Comparison of ENCODE assay signal across 27 cellular contexts in the genomic region with DNA sequence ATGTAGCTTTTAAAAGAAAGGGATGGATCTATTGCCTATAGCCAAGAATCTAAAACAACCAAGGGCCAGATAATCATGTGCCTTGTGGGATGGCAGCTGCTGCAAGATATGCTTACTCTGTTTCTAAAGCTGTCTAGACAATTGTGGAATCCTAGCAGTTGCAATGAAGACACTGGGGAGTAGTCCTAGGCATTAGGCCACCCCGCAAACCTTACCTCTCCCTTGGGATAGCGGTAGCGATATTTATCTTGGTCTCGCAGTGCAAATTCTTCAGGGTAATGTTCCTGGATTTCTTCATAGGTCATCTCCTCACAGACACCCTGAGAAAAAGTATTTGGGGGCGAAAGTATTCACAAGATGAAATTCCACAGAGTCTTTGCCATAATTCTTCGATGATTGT. TPM values are rescaled to one million over a fixed set of nuclear protein-coding genes. Genes with fewer than 3 reads are reported as not detected.
"Had no signal": no experiment of that assay in that cellular context is flagged by ENCODE, and none has a peak within 500 bp of the region (broad histone marks: within the 10 kb centered on the region; RNA-seq: fewer than 3 reads in every experiment).

No MANE protein-coding gene starts in this region.

- H3K9me3 ChIP-seq: body of pancreas, colonic mucosa, esophagus squamous epithelium, gastroesophageal sphincter had no signal

- H3K4me3 ChIP-seq: body of pancreas, colonic mucosa, esophagus squamous epithelium, gastroesophageal sphincter had no signal

- DNase-seq: activated B cell treated with CpG ODN at 0.5 μM for 24 hours; activated CD4-positive, alpha-beta T cell treated with anti-CD3 and anti-CD28 coated beads for 48 hours; activated CD4-positive, alpha-beta T cell treated with anti-CD3 and anti-CD28 coated beads, Interleukin-2, amount 50 U/mL, for 1 hour; activated CD4-positive, alpha-beta T cell treated with anti-CD3 and anti-CD28 coated beads, Interleukin-2, amount 50 U/mL, for 48 hours; activated CD8-positive, alpha-beta memory T cell treated with anti-CD3 and anti-CD28 coated beads for 24 hours; activated CD8-positive, alpha-beta T cell treated with anti-CD3 and anti-CD28 coated beads for 36 hours; activated effector memory CD4-positive, alpha-beta T cell treated with Interleukin-2 at 50 U/mL for 16 hours; activated gamma-delta T cell treated with Interleukin-2 at 50 U/mL for 16 hours; activated naive CD4-positive, alpha-beta T cell treated with anti-CD3 and anti-CD28 coated beads, Interleukin-2, amount 50 U/mL, for 16 hours; activated naive CD4-positive, alpha-beta T cell treated with Interleukin-2 at 50 U/mL for 16 hours; activated T-cell treated with anti-CD3 and anti-CD28 coated beads, Interleukin-2, amount 50 U/mL, for 4 hours; amygdala; aorta; body of pancreas; caudate nucleus; colonic mucosa; effector CD8-positive, alpha-beta T cell; esophagus squamous epithelium; foreskin melanocyte; head of caudate nucleus; T-helper 2 cell had no signal

- H3K4me1 ChIP-seq: body of pancreas, colonic mucosa, esophagus squamous epithelium, gastroesophageal sphincter had no signal

- H3K36me3 ChIP-seq: colonic mucosa, esophagus squamous epithelium, gastroesophageal sphincter had no signal

- H3K27ac ChIP-seq: body of pancreas, colonic mucosa, epithelial cell of prostate, esophagus squamous epithelium, gastroesophageal sphincter, VCaP had no signal

- H3K27me3 ChIP-seq: body of pancreas, colonic mucosa, esophagus squamous epithelium, gastroesophageal sphincter had no signal

- ATAC-seq: activated CD4-positive, CD25-positive, alpha-beta regulatory T cell treated with anti-CD3 and anti-CD28 coated beads, Interleukin-2, amount 50 U/mL, for 24 hours; activated CD8-positive, alpha-beta T cell treated with anti-CD3 and anti-CD28 coated beads for 36 hours; activated T-cell treated with anti-CD3 and anti-CD28 coated beads, Interleukin-2, amount 50 U/mL, for 4 hours; activated T-helper 17 cell treated with anti-CD3 and anti-CD28 coated beads, Interleukin-2, amount 50 U/mL, for 72 hours; body of pancreas; gastroesophageal sphincter had no signal

RNA-seq across cellular contexts. Expression of a gene that starts 48.8 kb away (rescaled TPM):
- total RNA-seq: esophagus squamous epithelium had no signal
- polyA plus RNA-seq: aorta, fibroblast of lung had no signal
